Comparison of ENCODE assay signal across 8 cellular contexts in genomic region chr16:85444879-85445778, GRCh38.
DNase-seq lines count a peak whose midpoint lies in the region; ATAC-seq and TF ChIP-seq lines count a peak whose summit lies in the region.
"Had no signal": no experiment of that assay in that cellular context is flagged by ENCODE, and none has a peak within 500 bp of the region (broad histone marks: within the 10 kb centered on the region; RNA-seq: fewer than 3 reads in every experiment).

No MANE protein-coding gene starts in this region.

- TF ChIP-seq CTCF in body of pancreas (IDR thresholded peaks at IDR 0.05) = peak in 1 of 7 experiments; percentile 2

- no peaks in the 10 kb centered on the region for H3K9me3 ChIP-seq in body of pancreas

- H3K4me3 ChIP-seq in body of pancreas = no peak overlapping the region
- no peak overlapping the region for H3K4me3 ChIP-seq in rectal smooth muscle tissue (ENCODE audit: low read length)

- intact Hi-C loops in body of pancreas (cut with DNase I) = no loop called here

- peaks cover 40% of the 10 kb centered on the region for H3K4me1 ChIP-seq in body of pancreas
- H3K4me1 ChIP-seq in rectal smooth muscle tissue (ENCODE audit: control insufficient read depth, insufficient read depth, low read length) = peaks cover 15% of the 10 kb centered on the region

- no peak overlapping the region for H3K9ac ChIP-seq in rectal smooth muscle tissue (ENCODE audit: low read length)

- ATAC-seq in body of pancreas = no peak
- no peak for ATAC-seq in GM21529 (IDR thresholded peaks at IDR 0.05; ENCODE audit: unreplicated experiment)

- H3K27me3 ChIP-seq in body of pancreas = no peaks in the 10 kb centered on the region
- no peaks in the 10 kb centered on the region for H3K27me3 ChIP-seq in rectal smooth muscle tissue (ENCODE audit: control insufficient read depth, insufficient read depth, low read length)

- no peak for TF ChIP-seq POLR2A in body of pancreas (IDR thresholded peaks at IDR 0.05)

- H3K36me3 ChIP-seq in body of pancreas (replicated peaks in 1 of 2; ENCODE audit: insufficient read depth in 1 of 2, low read depth in 2 of 2) (no peaks in the 10 kb centered on the region), rectal smooth muscle tissue (ENCODE audit: control insufficient read depth, insufficient read depth, low read length) (no peaks in the 10 kb centered on the region)

- DNase-seq in HuH-7.5 (ENCODE audit: low spot score) (peak; percentile 63), NCI-H2171 treated with DMSO at 0.1 percent for 48 hours (lab: John Stamatoyannopoulos, UW) (peak; percentile 99), body of pancreas (peak in 3 of 4 donors; percentile 38 to 61 (median 54)), HT-29 (ENCODE audit: low spot score) (no peak), NOMO-1 treated with dmso at 0.1 percent for 144 hours (lab: John Stamatoyannopoulos, UW; ENCODE audit: unreplicated experiment) (no peak)

- H3K27ac ChIP-seq in body of pancreas = no peak overlapping the region
- peak overlapping the region; percentile 40 for H3K27ac ChIP-seq in rectal smooth muscle tissue (ENCODE audit: low read depth, low read length)
- H3K27ac ChIP-seq: RWPE1 had no signal

- WGBS in body of pancreas, 2 donors = 72 to 75% methylated on average over 18 to 41 of the region's 41 CpGs

Comparison
In these comparisons a context has a peak if more than half of its experiments do, and no peak if none do; other contexts are left out.
1. DNase-seq: peak in HuH-7.5 (single experiment), NCI-H2171 treated with DMSO at 0.1 percent for 48 hours (single experiment) and body of pancreas (3 of 4); none in HT-29 (single experiment) and NOMO-1 treated with dmso at 0.1 percent for 144 hours (single experiment).